20 cellular contexts compared by ENCODE assay signal in genomic region chr4:27090406-27090805, GRCh38.
"Had no signal": no experiment of that assay in that cellular context is flagged by ENCODE, and none has a peak within 500 bp of the region (broad histone marks: within the 10 kb centered on the region; RNA-seq: fewer than 3 reads in every experiment).

No MANE protein-coding gene starts in this region.

- H3K36me3 ChIP-seq: cardiac muscle cell, neutrophil, ovary, prostate gland, transverse colon, vagina, WERI-Rb-1 had no signal

- ATAC-seq: body of pancreas; foreskin keratinocyte; left ventricle myocardium superior; naive thymus-derived CD8-positive, alpha-beta T cell; stimulated activated naive B cell treated with anti-CD40 and anti-IgM and Interleukin-4, amounts not matched to agents 10 μg/mL and 1 μg/mL and 100 μg/mL, for 72 hours had no signal

- H3K4me3 ChIP-seq: body of pancreas, cardiac muscle cell, ovary, prostate gland, transverse colon, vagina had no signal

- H3K9me3 ChIP-seq: body of pancreas, neutrophil, ovary, prostate gland, transverse colon, vagina had no signal

- DNase-seq: activated gamma-delta T cell treated with Interleukin-2 at 50 U/mL for 16 hours; activated T-cell treated with anti-CD3 and anti-CD28 coated beads, Interleukin-2, amount 50 U/mL, for 1 hour; anterior cingulate cortex; body of pancreas; dermis blood vessel endothelial cell; effector CD8-positive, alpha-beta T cell; foreskin keratinocyte; left ventricle myocardium superior; mammary epithelial cell; naive thymus-derived CD8-positive, alpha-beta T cell; ovary; stimulated activated CD4-positive, alpha-beta T cell treated with anti-CD3 and anti-CD28 coated beads, Interleukin-2, amount 100 ng/mL, for 48 hours; stimulated activated CD8-positive, alpha-beta memory T cell treated with anti-CD3 and anti-CD28 coated beads, Interleukin-4, amount 100 ng/mL, for 48 hours; stimulated activated naive B cell treated with anti-CD40 and anti-IgM and Interleukin-4, amounts not matched to agents 10 μg/mL and 1 μg/mL and 100 μg/mL, for 72 hours; transverse colon; WERI-Rb-1 had no signal

- H3K27me3 ChIP-seq: cardiac muscle cell, ovary, vagina had no signal

- H3K4me1 ChIP-seq: prostate gland had no signal

- H3K27ac ChIP-seq: body of pancreas, cardiac muscle cell, foreskin keratinocyte, neutrophil, ovary, prostate gland, transverse colon, vagina, WERI-Rb-1 had no signal
